8 cellular contexts compared by ENCODE assay signal in the genomic region with DNA sequence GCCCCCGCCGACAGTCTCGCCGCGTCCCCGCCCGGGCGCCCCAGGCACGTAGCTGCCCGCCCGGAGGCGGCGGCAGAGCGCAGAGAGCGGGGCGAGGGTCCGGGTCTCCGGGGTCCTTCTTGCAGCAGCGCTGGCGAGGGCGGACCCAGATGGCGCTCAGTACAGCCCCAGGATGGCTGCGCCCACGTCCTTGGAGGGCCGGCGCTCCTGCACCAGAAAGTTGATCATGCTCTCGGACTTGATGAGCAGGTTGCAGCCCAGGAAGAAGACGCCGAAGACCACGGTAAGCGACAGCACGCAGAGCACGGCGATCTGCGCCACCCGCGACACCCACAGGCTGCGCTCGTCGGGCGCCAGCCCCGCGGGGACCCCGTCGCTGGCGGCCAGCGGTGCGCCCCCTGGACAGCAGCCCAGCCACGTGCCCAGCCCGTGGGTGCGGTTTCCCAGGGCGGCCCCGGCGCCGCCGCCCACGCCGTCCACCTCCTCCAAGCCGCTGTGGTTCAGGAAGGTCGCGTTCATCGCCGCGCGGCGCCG. TPM values are rescaled to one million over a fixed set of nuclear protein-coding genes. Genes with fewer than 3 reads are reported as not detected.
DNase-seq lines count a peak whose midpoint lies in the region; ATAC-seq and TF ChIP-seq lines count a peak whose summit lies in the region.

No MANE protein-coding gene starts in this region.

- H3K9me3 ChIP-seq in BLaER1 = no peaks in the 10 kb centered on the region
- no peaks in the 10 kb centered on the region for H3K9me3 ChIP-seq in mammary epithelial cell (replicated peaks; ENCODE audit: insufficient read depth, low read length)
- no peaks in the 10 kb centered on the region for H3K9me3 ChIP-seq in upper lobe of right lung
- H3K9me3 ChIP-seq in Karpas-422 (ENCODE audit: low read length) = no peaks in the 10 kb centered on the region

- H3K36me3 ChIP-seq in BLaER1 (no peaks in the 10 kb centered on the region), mammary epithelial cell (ENCODE audit: insufficient read depth, low read length) (no peaks in the 10 kb centered on the region), upper lobe of right lung (no peaks in the 10 kb centered on the region), Karpas-422 (ENCODE audit: insufficient read depth, low read length) (no peaks in the 10 kb centered on the region)

- peak overlapping the region; percentile 100 for H3K4me2 ChIP-seq in BLaER1
- H3K4me2 ChIP-seq in mammary epithelial cell (ENCODE audit: insufficient read depth, low read depth, low read length) = peak overlapping the region; percentile 97
- H3K4me2 ChIP-seq in Karpas-422 (ENCODE audit: low read depth, low read length, poor library complexity, severe bottlenecking) = no peak overlapping the region

- peaks cover 29% of the 10 kb centered on the region for H4K20me1 ChIP-seq in BLaER1
- H4K20me1 ChIP-seq in mammary epithelial cell (ENCODE audit: insufficient read depth, low read length) = no peaks in the 10 kb centered on the region
- no peaks in the 10 kb centered on the region for H4K20me1 ChIP-seq in Karpas-422 (ENCODE audit: insufficient read depth, low read depth, low read length)

- TF ChIP-seq CTCF in mammary epithelial cell (conservative IDR thresholded peaks at IDR 0.05 in 1 of 2, IDR thresholded peaks at IDR 0.05 in 1 of 2; ENCODE audit: extremely low read depth in 1 of 2, insufficient read depth in 1 of 2, low read depth in 1 of 2, low read length in 2 of 2) (no peak), upper lobe of right lung (IDR thresholded peaks at IDR 0.05) (no peak)

- dilution Hi-C loops in mammary epithelial cell (cut with HindIII; ENCODE audit: low sequenced_read_pairs) = no loop called here

- H3K27ac Mint-ChIP-seq in memory B cell = no peak overlapping the region

- CTCF ChIA-PET in mammary epithelial cell (lab: Charles Lee; ENCODE audit: low non-redundant PET) = no interaction called here

- H3K36me3 Mint-ChIP-seq in memory B cell = peaks cover 7% of the 10 kb centered on the region

- no peaks in the 10 kb centered on the region for H3K9me2 ChIP-seq in Karpas-422 (replicated peaks; ENCODE audit: insufficient read depth, low read length)

- 6% methylated on average over 34 of the region's 67 CpGs for WGBS in mammary epithelial cell (ENCODE audit: low coverage, missing lambda C conversion rate)

- H3K9me3 Mint-ChIP-seq in memory B cell = no peaks in the 10 kb centered on the region

- DNase-seq in Jurkat, Clone E6-1 (ENCODE audit: low read depth, low spot score) = no peak
- DNase-seq in mammary epithelial cell = no peak
- peak in 1 of 2 donors; percentile 27 for DNase-seq in memory B cell (ENCODE audit: low spot score in 2 of 2)
- no peak for DNase-seq in upper lobe of right lung
- DNase-seq in Karpas-422 = no peak
- no peak for DNase-seq in OCI-M2 (lab: John Stamatoyannopoulos, UW; ENCODE audit: unreplicated experiment)

- H3K4me1 Mint-ChIP-seq in memory B cell = peaks cover 12% of the 10 kb centered on the region

- H3K4me1 ChIP-seq in BLaER1 (peaks cover 44% of the 10 kb centered on the region), mammary epithelial cell (ENCODE audit: insufficient read depth, low read length) (peaks cover 17% of the 10 kb centered on the region), upper lobe of right lung (peaks cover 19% of the 10 kb centered on the region), Karpas-422 (ENCODE audit: low read length) (peaks cover 3% of the 10 kb centered on the region; the same call in 1 of the 2 replicates)

- peak overlapping the region; percentile 84 for H3K4me3 Mint-ChIP-seq in memory B cell

- H3K27me3 ChIP-seq in BLaER1 (peaks cover 48% of the 10 kb centered on the region), mammary epithelial cell (ENCODE audit: insufficient read depth, low read length) (peaks cover 18% of the 10 kb centered on the region), upper lobe of right lung (peaks cover 50% of the 10 kb centered on the region), Karpas-422 (ENCODE audit: low read length) (no peaks in the 10 kb centered on the region)

- H3K27ac ChIP-seq in BLaER1 = no peak overlapping the region
- no peak overlapping the region for H3K27ac ChIP-seq in mammary epithelial cell (ENCODE audit: insufficient read depth, low read depth, low read length)
- no peak overlapping the region for H3K27ac ChIP-seq in upper lobe of right lung
- no peak overlapping the region for H3K27ac ChIP-seq in Karpas-422 (ENCODE audit: low read length)

- intact Hi-C loops in mammary epithelial cell (cut with micrococcal nuclease) = no loop called here
- intact Hi-C loops in upper lobe of right lung (cut with DNase I) = no loop called here

- peaks cover 16% of the 10 kb centered on the region for H3K27me3 Mint-ChIP-seq in memory B cell

- H2AFZ ChIP-seq in mammary epithelial cell (ENCODE audit: low read depth, low read length) (peak overlapping the region; percentile 84), Karpas-422 (ENCODE audit: low read length) (no peak overlapping the region)

- in situ Hi-C loops in mammary epithelial cell (cut with MboI; ENCODE audit: low sequenced_read_pairs in 2 of 2) = no loop called here

- H3K4me3 ChIP-seq in BLaER1 = peak overlapping the region; percentile 73
- H3K4me3 ChIP-seq in Jurkat, Clone E6-1 (ENCODE audit: low read length) = peak overlapping the region; percentile 48
- H3K4me3 ChIP-seq in mammary epithelial cell (replicated peaks in 1 of 3; ENCODE audit: insufficient read depth in 1 of 3, low read depth in 2 of 3, low read length in 3 of 3) = peak overlapping the region; percentile 34 to 48 (median 38)
- H3K4me3 ChIP-seq in upper lobe of right lung = peak overlapping the region; percentile 53
- H3K4me3 ChIP-seq in Karpas-422 (ENCODE audit: low read length) = no peak overlapping the region

- peak overlapping the region; percentile 48; the same call in 1 of the 2 replicates for H3K9ac ChIP-seq in BLaER1
- no peak overlapping the region for H3K9ac ChIP-seq in mammary epithelial cell (ENCODE audit: insufficient read depth, low read length)
- H3K9ac ChIP-seq in Karpas-422 (ENCODE audit: low read length) = no peak overlapping the region

- H3K79me2 ChIP-seq in mammary epithelial cell (ENCODE audit: insufficient read depth, low read length) (no peaks in the 10 kb centered on the region), Karpas-422 (ENCODE audit: low read length) (no peaks in the 10 kb centered on the region)

- ATAC-seq in memory B cell (ENCODE audit: low read depth) (peak; percentile 59), upper lobe of right lung (peak; percentile 39), HG03342 (IDR thresholded peaks at IDR 0.05; ENCODE audit: unreplicated experiment) (no peak)

- no TSS peak for BruUV-seq in mammary epithelial cell (replicated peaks; lab: Mats Ljungman, UMichigan)

RNA-seq across cellular contexts. Expression of gene RPRML, which starts 0.5 kb away (rescaled TPM):
- polyA plus RNA-seq in Jurkat, Clone E6-1 (2012; ENCODE audit: insufficient read depth, insufficient read length) = not detected
- total RNA-seq in mammary epithelial cell (not detected), upper lobe of right lung (0.38 TPM)
- polyA plus RNA-seq in mammary epithelial cell = not detected
- polyA minus RNA-seq in mammary epithelial cell = not detected
- not detected in 2 replicates for total RNA-seq in Karpas-422 (2014; rRNA removed; shearing (Covaris generic); ENCODE audit: low replicate concordance)

RNA-seq across cellular contexts. Expression of gene GOSR2, which starts 55.6 kb away (rescaled TPM):
- polyA plus RNA-seq in Jurkat, Clone E6-1 (2012; ENCODE audit: insufficient read depth, insufficient read length) = 36.4 TPM
- 10 to 100 TPM; 38.8 to 56.8 TPM for total RNA-seq in mammary epithelial cell
- 42.1 TPM for polyA plus RNA-seq in mammary epithelial cell
- polyA minus RNA-seq in mammary epithelial cell = 21.1 TPM
- 66.5 TPM for total RNA-seq in upper lobe of right lung
- total RNA-seq in Karpas-422 (2014; rRNA removed; shearing (Covaris generic); ENCODE audit: low replicate concordance) = 36.8 and 59.1 TPM in 2 replicates
